ENCODE assay signal across 8 cellular contexts in genomic region chr4:70703695-70704332, GRCh38. TPM values are rescaled to one million over a fixed set of nuclear protein-coding genes. Genes with fewer than 3 reads are reported as not detected.
DNase-seq lines count a peak whose midpoint lies in the region; ATAC-seq, FAIRE-seq and TF ChIP-seq lines count a peak whose summit lies in the region.

No MANE protein-coding gene starts in this region.

- CTCF ChIA-PET in mammary epithelial cell (lab: Charles Lee; ENCODE audit: low non-redundant PET), result interaction anchor here (0.6 to 0.7 kb wide), 3 partner anchors 46 to 488 kb away, joined by 3 to 8 read pairs (median 6); no protein-coding TSS in a partner anchor
- CTCF ChIA-PET in HepG2 (lab: Yijun Ruan, JAX; ENCODE audit: low intra/inter-chr PET ratio, low total read pairs), result interaction anchor here (0.7 to 1.0 kb wide), 2 partner anchors 16 to 52 kb away, joined by 3 read pairs; no protein-coding TSS in a partner anchor

- BruUV-seq in mammary epithelial cell (replicated peaks; lab: Mats Ljungman, UMichigan) (TSS peak; percentile 51), HepG2 (replicated peaks; lab: Mats Ljungman, UMichigan) (TSS peak; percentile 95)

- ATAC-seq in GM21576 (IDR thresholded peaks at IDR 0.05; ENCODE audit: unreplicated experiment) (peak; percentile 6), HepG2 (0 out of 3 replicates have a peak, but pooled peaks have one; percentile 1), HG02763 (IDR thresholded peaks at IDR 0.05; ENCODE audit: unreplicated experiment) (no peak)

- no peak for FAIRE-seq in HepG2 (lab: Jason Lieb, UNC)

- H3K79me2 ChIP-seq in mammary epithelial cell (ENCODE audit: insufficient read depth, low read length) (peaks cover 31% of the 10 kb centered on the region), HepG2 (ENCODE audit: insufficient read depth, low read length) (peaks cover 23% of the 10 kb centered on the region)

- H3K27me3 ChIP-seq in mammary epithelial cell (ENCODE audit: insufficient read depth, low read length) (no peaks in the 10 kb centered on the region), HepG2 (ENCODE audit: control insufficient read depth in 1 of 2, insufficient read depth in 2 of 2, low read length in 2 of 2) (no peaks in the 10 kb centered on the region; a peak in 1 of 5 replicates)

- no peak for TF ChIP-seq POLR2A in HepG2 (IDR thresholded peaks at IDR 0.05; ENCODE audit: insufficient read depth in 1 of 2, low read depth in 2 of 2, low read length in 2 of 2)

- H3K9me3 ChIP-seq in mammary epithelial cell (replicated peaks; ENCODE audit: insufficient read depth, low read length), result no peaks in the 10 kb centered on the region
- no peaks in the 10 kb centered on the region for H3K9me3 ChIP-seq in HepG2 (ENCODE audit: low read length)

- peak overlapping the region; percentile 62 for H3K27ac ChIP-seq in mammary epithelial cell (ENCODE audit: insufficient read depth, low read depth, low read length)
- H3K27ac ChIP-seq in HepG2 (ENCODE audit: extremely low read length, insufficient read depth, low read length), result peak overlapping the region; percentile 91
- peak overlapping the region; percentile 77 for H3K27ac ChIP-seq in substantia nigra (ENCODE audit: low read depth, low read length, poor library complexity, severe bottlenecking)

- H3K4me3 ChIP-seq in AG10803 (ENCODE audit: low read length) (peak overlapping the region; percentile 77), mammary epithelial cell (replicated peaks in 1 of 3; ENCODE audit: insufficient read depth in 1 of 3, low read depth in 2 of 3, low read length in 3 of 3) (peak overlapping the region; percentile 31 to 73 (median 67)), HepG2 (replicated peaks in 1 of 3; ENCODE audit: insufficient read depth in 1 of 3, low read depth in 2 of 3, low read length in 3 of 3) (peak overlapping the region; percentile 72 to 88 (median 80))

- POLR2A ChIA-PET in HepG2 (lab: Yijun Ruan, JAX), result interaction anchor here (0.9 to 6.4 kb wide), 4 partner anchors 9 to 135 kb away, joined by 3 to 75 read pairs (median 6); partner anchors contain the start of gene UTP3

- H3K36me3 ChIP-seq in mammary epithelial cell (ENCODE audit: insufficient read depth, low read length) (no peaks in the 10 kb centered on the region), HepG2 (replicated peaks in 1 of 2; ENCODE audit: control insufficient read depth in 1 of 2, insufficient read depth in 2 of 2, low read length in 2 of 2) (no peaks in the 10 kb centered on the region)

- TF ChIP-seq RAD21 in HepG2 (CRISPR knock-in tag; IDR thresholded peaks at IDR 0.05), result no peak

- H3K4me2 ChIP-seq in mammary epithelial cell (ENCODE audit: insufficient read depth, low read depth, low read length) (peak overlapping the region; percentile 85), HepG2 (ENCODE audit: low read depth, low read length) (peak overlapping the region; percentile 87)

- TF ChIP-seq CTCF in AG10803 (conservative IDR thresholded peaks at IDR 0.05; ENCODE audit: low read length) (no peak), mammary epithelial cell (conservative IDR thresholded peaks at IDR 0.05 in 1 of 2, IDR thresholded peaks at IDR 0.05 in 1 of 2; ENCODE audit: extremely low read depth in 1 of 2, insufficient read depth in 1 of 2, low read depth in 1 of 2, low read length in 2 of 2) (no peak), HepG2 (CRISPR knock-in tag; IDR thresholded peaks at IDR 0.05) (no peak)

- H2AFZ ChIP-seq in mammary epithelial cell (ENCODE audit: low read depth, low read length) (peak overlapping the region; percentile 95), HepG2 (ENCODE audit: low read length) (peak overlapping the region; percentile 85)

- DNase-seq in AG10803 (ENCODE audit: low read depth), result peak; percentile 54
- DNase-seq in NCI-H748 (lab: John Stamatoyannopoulos, UW; ENCODE audit: unreplicated experiment), result peak; percentile 92
- DNase-seq in mammary epithelial cell, result peak; percentile 54
- no peak for DNase-seq in HepG2 (ENCODE audit: low spot score)
- peak in 11 of 49 donors; percentile 6 to 65 (median 43) for DNase-seq in substantia nigra (lab: John Stamatoyannopoulos, UW)
- DNase-seq in SKM-1 (lab: John Stamatoyannopoulos, UW; ENCODE audit: unreplicated experiment), result no peak

- 2% methylated on average over 14 of the region's 14 CpGs for WGBS in mammary epithelial cell (ENCODE audit: low coverage, missing lambda C conversion rate)
- 3% methylated on average over 14 of the region's 14 CpGs for WGBS in HepG2 (ENCODE audit: low lambda C conversion rate)

- H4K20me1 ChIP-seq in mammary epithelial cell (ENCODE audit: insufficient read depth, low read length), result no peaks in the 10 kb centered on the region
- H4K20me1 ChIP-seq in HepG2 (ENCODE audit: insufficient read depth, low read length), result no peaks in the 10 kb centered on the region

- no peak for TF ChIP-seq EP300 in HepG2 (IDR thresholded peaks at IDR 0.05; ENCODE audit: low read depth in 2 of 2, low read length in 2 of 2)
- no peak for TF ChIP-seq EP300 in HepG2 (CRISPR knock-in tag; IDR thresholded peaks at IDR 0.05; ENCODE audit: borderline replicate concordance)

- intact Hi-C loops in mammary epithelial cell (cut with micrococcal nuclease) (loop anchor here (1.0 to 2.0 kb wide), 2 partner anchors 16 to 19 kb away; partner anchors contain the start of gene UTP3), HepG2 (cut with micrococcal nuclease; ENCODE audit: unreplicated experiment) (loop anchor here (1.0 to 10.0 kb wide), 3 partner anchors 16 to 291 kb away; partner anchors contain the start of genes DCK and UTP3)

- in situ Hi-C loops in mammary epithelial cell (cut with MboI; ENCODE audit: low sequenced_read_pairs in 2 of 2), result no loop called here
- in situ Hi-C loops in HepG2 (cut with HindIII; ENCODE audit: extremely low pct_ligation_motif_present, low pct_unique_long_range_greater_than_20kb), result no loop called here

- H3K9ac ChIP-seq in mammary epithelial cell (ENCODE audit: insufficient read depth, low read length) (peak overlapping the region; percentile 25), HepG2 (ENCODE audit: insufficient read depth, low read depth, low read length) (peak overlapping the region; percentile 84)

- dilution Hi-C loops in mammary epithelial cell (cut with HindIII; ENCODE audit: low sequenced_read_pairs), result no loop called here

- H3K4me1 ChIP-seq in mammary epithelial cell (ENCODE audit: insufficient read depth, low read length) (peaks cover 27% of the 10 kb centered on the region), HepG2 (ENCODE audit: insufficient read depth, low read length) (peaks cover 34% of the 10 kb centered on the region)

RNA-seq across cellular contexts. Expression of gene UTP3, which starts 15.5 kb away (rescaled TPM):
- total RNA-seq in mammary epithelial cell (10 to 100 TPM; 14.3 to 40.0 TPM), HepG2 (2016; rRNA removed; fragmentation: Illumina TruSeq; extraction: Trizol) (19.5 and 27.5 TPM in 2 replicates)
- polyA plus RNA-seq in mammary epithelial cell (18.2 TPM), HepG2 (2011; rRNA removed) (6.4 and 6.9 TPM in 2 replicates)
- 14.3 TPM for polyA minus RNA-seq in mammary epithelial cell
- 2.4 and 3.1 TPM in 2 replicates for total RNA-seq in HepG2 (2016; cell fraction: cytosol; rRNA removed; fragmentation: Illumina TruSeq; extraction: Trizol; ENCODE audit: low read depth)
- total RNA-seq in HepG2 (2016; cell fraction: insoluble cytoplasmic fraction; rRNA removed; fragmentation: Illumina TruSeq; extraction: Trizol), result 21.0 and 26.4 TPM in 2 replicates
- 5.4 and 6.2 TPM in 2 replicates for total RNA-seq in HepG2 (2016; cell fraction: membrane; rRNA removed; fragmentation: Illumina TruSeq; extraction: Trizol)
- 14.5 and 15.6 TPM in 2 replicates for total RNA-seq in HepG2 (2016; cell fraction: nucleus; rRNA removed; fragmentation: Illumina TruSeq; extraction: Trizol)
- polyA plus RNA-seq in HepG2 (2011; cell fraction: cytosol; rRNA removed), result 6.7 and 8.2 TPM in 2 replicates
- polyA plus RNA-seq in HepG2 (2011; cell fraction: nucleus; rRNA removed), result 4.0 and 5.3 TPM in 2 replicates
- 15.6 and 19.2 TPM in 2 replicates for polyA plus RNA-seq in HepG2 (2012)
- polyA plus RNA-seq in HepG2 (2016; cell fraction: cytosol; fragmentation: Illumina TruSeq; extraction: Trizol; ENCODE audit: low read depth), result 2.3 and 2.4 TPM in 2 replicates
- polyA plus RNA-seq in HepG2 (2016; cell fraction: insoluble cytoplasmic fraction; fragmentation: Illumina TruSeq; extraction: Trizol; ENCODE audit: low read depth), result 38.1 and 40.4 TPM in 2 replicates
- 4.2 and 4.7 TPM in 2 replicates for polyA plus RNA-seq in HepG2 (2016; cell fraction: membrane; fragmentation: Illumina TruSeq; extraction: Trizol; ENCODE audit: low read depth)
- polyA plus RNA-seq in HepG2 (2016; cell fraction: nucleus; fragmentation: Illumina TruSeq; extraction: Trizol; ENCODE audit: insufficient read depth, low read depth), result 17.1 and 19.6 TPM in 2 replicates
- polyA minus RNA-seq in HepG2 (2011; rRNA and poly(A)+ RNA removed; ENCODE audit: low replicate concordance), result 1.8 and 3.3 TPM in 2 replicates
- polyA minus RNA-seq in HepG2 (2011; cell fraction: cytosol; rRNA and poly(A)+ RNA removed), result 3.5 and 3.7 TPM in 2 replicates
- 7.6 and 9.1 TPM in 2 replicates for polyA minus RNA-seq in HepG2 (2011; cell fraction: nucleus; rRNA and poly(A)+ RNA removed)

RNA-seq across cellular contexts. Expression of gene RUFY3, which starts 17.9 kb away (rescaled TPM):
- total RNA-seq in mammary epithelial cell, result 10 to 100 TPM; 36.2 to 40.1 TPM
- 7.0 TPM for polyA plus RNA-seq in mammary epithelial cell
- polyA minus RNA-seq in mammary epithelial cell, result 12.6 TPM
- 21.3 and 25.3 TPM in 2 replicates for total RNA-seq in HepG2 (2016; rRNA removed; fragmentation: Illumina TruSeq; extraction: Trizol)
- 19.0 and 22.8 TPM in 2 replicates for total RNA-seq in HepG2 (2016; cell fraction: cytosol; rRNA removed; fragmentation: Illumina TruSeq; extraction: Trizol; ENCODE audit: low read depth)
- total RNA-seq in HepG2 (2016; cell fraction: insoluble cytoplasmic fraction; rRNA removed; fragmentation: Illumina TruSeq; extraction: Trizol), result 17.5 and 24.4 TPM in 2 replicates
- 10.5 and 13.3 TPM in 2 replicates for total RNA-seq in HepG2 (2016; cell fraction: membrane; rRNA removed; fragmentation: Illumina TruSeq; extraction: Trizol)
- total RNA-seq in HepG2 (2016; cell fraction: nucleus; rRNA removed; fragmentation: Illumina TruSeq; extraction: Trizol), result 37.3 and 46.8 TPM in 2 replicates
- polyA plus RNA-seq in HepG2 (2011; rRNA removed), result 17.9 and 19.9 TPM in 2 replicates
- polyA plus RNA-seq in HepG2 (2011; cell fraction: cytosol; rRNA removed), result 4.1 and 7.8 TPM in 2 replicates
- 21.0 and 24.2 TPM in 2 replicates for polyA plus RNA-seq in HepG2 (2011; cell fraction: nucleus; rRNA removed)
- 13.1 and 13.2 TPM in 2 replicates for polyA plus RNA-seq in HepG2 (2012)
- 1.9 and 2.2 TPM in 2 replicates for polyA plus RNA-seq in HepG2 (2016; cell fraction: cytosol; fragmentation: Illumina TruSeq; extraction: Trizol; ENCODE audit: low read depth)
- 13.1 and 13.9 TPM in 2 replicates for polyA plus RNA-seq in HepG2 (2016; cell fraction: insoluble cytoplasmic fraction; fragmentation: Illumina TruSeq; extraction: Trizol; ENCODE audit: low read depth)
- 5.0 and 6.4 TPM in 2 replicates for polyA plus RNA-seq in HepG2 (2016; cell fraction: membrane; fragmentation: Illumina TruSeq; extraction: Trizol; ENCODE audit: low read depth)
- polyA plus RNA-seq in HepG2 (2016; cell fraction: nucleus; fragmentation: Illumina TruSeq; extraction: Trizol; ENCODE audit: insufficient read depth, low read depth), result 48.1 and 50.4 TPM in 2 replicates
- 4.8 and 10.2 TPM in 2 replicates for polyA minus RNA-seq in HepG2 (2011; rRNA and poly(A)+ RNA removed; ENCODE audit: low replicate concordance)
- polyA minus RNA-seq in HepG2 (2011; cell fraction: cytosol; rRNA and poly(A)+ RNA removed), result 9.5 and 10.0 TPM in 2 replicates
- 53.9 and 54.2 TPM in 2 replicates for polyA minus RNA-seq in HepG2 (2011; cell fraction: nucleus; rRNA and poly(A)+ RNA removed)

RNA-seq across cellular contexts. Expression of gene JCHAIN, which starts 37.5 kb away (rescaled TPM):
- total RNA-seq in mammary epithelial cell (under 1 TPM in 1 of 2 donors, not detected in 1; 0.33 TPM), HepG2 (2016; rRNA removed; fragmentation: Illumina TruSeq; extraction: Trizol) (not detected in 2 replicates)
- polyA plus RNA-seq in mammary epithelial cell (not detected), HepG2 (2011; rRNA removed) (not detected in 2 replicates)
- not detected for polyA minus RNA-seq in mammary epithelial cell
- not detected in 2 replicates for total RNA-seq in HepG2 (2016; cell fraction: cytosol; rRNA removed; fragmentation: Illumina TruSeq; extraction: Trizol; ENCODE audit: low read depth)
- total RNA-seq in HepG2 (2016; cell fraction: insoluble cytoplasmic fraction; rRNA removed; fragmentation: Illumina TruSeq; extraction: Trizol), result not detected in 2 replicates
- not detected in 2 replicates for total RNA-seq in HepG2 (2016; cell fraction: membrane; rRNA removed; fragmentation: Illumina TruSeq; extraction: Trizol)
- not detected in 2 replicates for total RNA-seq in HepG2 (2016; cell fraction: nucleus; rRNA removed; fragmentation: Illumina TruSeq; extraction: Trizol)
- polyA plus RNA-seq in HepG2 (2011; cell fraction: cytosol; rRNA removed), result 0.13 TPM in 1 of 2 replicates, not detected in the other
- polyA plus RNA-seq in HepG2 (2011; cell fraction: nucleus; rRNA removed), result not detected in 2 replicates
- polyA plus RNA-seq in HepG2 (2012), result not detected in 2 replicates
- not detected in 2 replicates for polyA plus RNA-seq in HepG2 (2016; cell fraction: cytosol; fragmentation: Illumina TruSeq; extraction: Trizol; ENCODE audit: low read depth)
- not detected in 2 replicates for polyA plus RNA-seq in HepG2 (2016; cell fraction: insoluble cytoplasmic fraction; fragmentation: Illumina TruSeq; extraction: Trizol; ENCODE audit: low read depth)
- polyA plus RNA-seq in HepG2 (2016; cell fraction: membrane; fragmentation: Illumina TruSeq; extraction: Trizol; ENCODE audit: low read depth), result not detected in 2 replicates
- polyA plus RNA-seq in HepG2 (2016; cell fraction: nucleus; fragmentation: Illumina TruSeq; extraction: Trizol; ENCODE audit: insufficient read depth, low read depth), result not detected in 2 replicates
- 0.44 TPM in 1 of 2 replicates, not detected in the other for polyA minus RNA-seq in HepG2 (2011; rRNA and poly(A)+ RNA removed; ENCODE audit: low replicate concordance)
- not detected in 2 replicates for polyA minus RNA-seq in HepG2 (2011; cell fraction: cytosol; rRNA and poly(A)+ RNA removed)
- not detected in 2 replicates for polyA minus RNA-seq in HepG2 (2011; cell fraction: nucleus; rRNA and poly(A)+ RNA removed)

Comparison
In these comparisons a context has a peak if more than half of its experiments do, and no peak if none do; other contexts are left out.
1. DNase-seq: peak in AG10803 (single experiment), NCI-H748 (single experiment) and mammary epithelial cell (single experiment); none in HepG2 (single experiment) and SKM-1 (single experiment).
2. Peak in every context shown above with its lines, with median percentiles within 50 percentile points of each other: H3K4me3 ChIP-seq and H3K27ac ChIP-seq.